1 cellular context compared by ENCODE assay signal in genomic region chr6:31540640-31541039, GRCh38.
TF ChIP-seq lines count a peak whose summit lies in the region.

No MANE protein-coding gene starts in this region.

TF ChIP-seq in K562, 482 proteins besides CTCF, POLR2A, EP300 and RAD21 (continued from another document):
- TF ChIP-seq ZNF407 (IDR thresholded peaks at IDR 0.05; ENCODE audit: low read depth) = 0 out of 2 replicates have a peak, but pooled peaks have one; percentile 18
- TF ChIP-seq TRIM25 (IDR thresholded peaks at IDR 0.05; ENCODE audit: borderline replicate concordance) = peak; percentile 91; the same call in 1 of the 2 replicates
- peak; percentile 30 for TF ChIP-seq NCOA4 (IDR thresholded peaks at IDR 0.05; ENCODE audit: partially characterized antibody)
- TF ChIP-seq MCM3 (IDR thresholded peaks at IDR 0.05) = no peak
- 0 out of 2 replicates have a peak, but pooled peaks have one; percentile 1 for TF ChIP-seq HMBOX1 (IDR thresholded peaks at IDR 0.05)
TF ChIP-seq in K562: peak in this region for 12.
